In genomic region chr7:100157069-100157333, GRCh38 we compare ENCODE assay signal across 1 cellular context.
TF ChIP-seq lines count a peak whose summit lies in the region.

No MANE protein-coding gene starts in this region.

TF ChIP-seq in A549, 52 proteins besides CTCF, POLR2A, EP300 and RAD21 (continued from another document):
- TF ChIP-seq REST (IDR thresholded peaks at IDR 0.05): no peak
